In genomic region chr2:198901894-198902293, GRCh38 we compare ENCODE assay signal across 30 cellular contexts.
DNase-seq lines count a peak whose midpoint lies in the region; ATAC-seq, FAIRE-seq and TF ChIP-seq lines count a peak whose summit lies in the region.
"Had no signal": no experiment of that assay in that cellular context is flagged by ENCODE, and none has a peak within 500 bp of the region (broad histone marks: within the 10 kb centered on the region; RNA-seq: fewer than 3 reads in every experiment).

No MANE protein-coding gene starts in this region.

- H4K8ac ChIP-seq in neuronal stem cell (ENCODE audit: low read depth, low read length), result no peak overlapping the region

- BruUV-seq in MCF 10A (replicated peaks; lab: Mats Ljungman, UMichigan), result no TSS peak
- BruUV-seq in GM12878 (replicated peaks; lab: Mats Ljungman, UMichigan), result no TSS peak

- in situ Hi-C loops in GM12878 (cut with MboI), result no loop called here

- H2AFZ ChIP-seq in GM12878 (ENCODE audit: control insufficient read depth, low read depth, low read length) (no peak overlapping the region), neuronal stem cell (ENCODE audit: low read length) (peak overlapping the region; percentile 9)

- no peak overlapping the region for H3K18ac ChIP-seq in neuronal stem cell (ENCODE audit: low read length)

- H3K27me3 Mint-ChIP-seq in MCF 10A (ENCODE audit: insufficient read depth, unreplicated experiment), result peaks cover 46% of the 10 kb centered on the region
- H3K27me3 Mint-ChIP-seq: activated CD4-positive, alpha-beta T cell treated with anti-CD3 and anti-CD28 coated beads for 36 hours; activated CD8-positive, alpha-beta T cell treated with anti-CD3 and anti-CD28 coated beads for 36 hours; central memory CD8-positive, alpha-beta T cell; dendritic cell treated with granulocyte-macrophage colony-stimulating factor and Interleukin-4, amounts not matched to agents 40 ng/mL and 50 ng/mL, for 4 days had no signal

- H3K4me1 Mint-ChIP-seq in MCF 10A (ENCODE audit: insufficient read depth, unreplicated experiment), result no peaks in the 10 kb centered on the region
- H3K4me1 Mint-ChIP-seq: activated CD4-positive, alpha-beta T cell treated with anti-CD3 and anti-CD28 coated beads for 36 hours; central memory CD8-positive, alpha-beta T cell; nephron had no signal

- intact Hi-C loops in MCF 10A (cut with micrococcal nuclease) (no loop called here), breast epithelium (cut with DNase I; ENCODE audit: low total_unique reads) (no loop called here), GM12878 (cut with micrococcal nuclease; ENCODE audit: unreplicated experiment) (no loop called here)

- H3K9me3 ChIP-seq in breast epithelium (no peaks in the 10 kb centered on the region), GM12878 (replicated peaks; ENCODE audit: control insufficient read depth, insufficient read depth, low read length) (no peaks in the 10 kb centered on the region; the same call in 2 of the 3 replicates), neuronal stem cell (replicated peaks in 1 of 2; ENCODE audit: control insufficient read depth in 2 of 2, insufficient read depth in 1 of 2, low read depth in 1 of 2, low read length in 2 of 2) (peaks cover 0 to 2% of the 10 kb centered on the region in 2 donors)
- H3K9me3 ChIP-seq: esophagus muscularis mucosa, heart left ventricle, lower lobe of right lung had no signal

- FAIRE-seq in GM12878 (lab: Jason Lieb, UNC), result no peak
- no peak for FAIRE-seq in HTR-8/SVneo (lab: Jason Lieb, UNC)

- no peak for TF ChIP-seq EP300 in GM12878 (IDR thresholded peaks at IDR 0.05; ENCODE audit: borderline replicate concordance in 1 of 2, control insufficient read depth in 1 of 2, low read depth in 2 of 2, low read length in 2 of 2)

- H3K4me2 ChIP-seq in GM12878 (ENCODE audit: control insufficient read depth, insufficient read depth), result no peak overlapping the region
- no peak overlapping the region for H3K4me2 ChIP-seq in neuronal stem cell (ENCODE audit: insufficient read depth, low read length, poor library complexity, severe bottlenecking)

- H3K27me3 ChIP-seq in breast epithelium, result no peaks in the 10 kb centered on the region
- H3K27me3 ChIP-seq in GM12878 (replicated peaks in 1 of 2; ENCODE audit: control insufficient read depth in 2 of 2, insufficient read depth in 2 of 2, low read length in 1 of 2), result no peaks in the 10 kb centered on the region
- H3K27me3 ChIP-seq in neuronal stem cell (ENCODE audit: control insufficient read depth in 3 of 3, insufficient read depth in 3 of 3, low read depth in 1 of 3, low read length in 3 of 3), result no peaks in the 10 kb centered on the region
- H3K27me3 ChIP-seq: esophagus muscularis mucosa, heart left ventricle, tibial nerve had no signal

- CTCF ChIA-PET in MCF 10A (lab: Yijun Ruan, JAX) (no interaction called here), GM12878 (lab: Yijun Ruan, JAX) (interaction anchor here (1.2 kb wide), 1 partner anchor 9 kb away, joined by 3 read pairs; no protein-coding TSS in a partner anchor)

- TF ChIP-seq RAD21 in GM12878 (IDR thresholded peaks at IDR 0.05; ENCODE audit: insufficient read depth, low read depth, low read length), result no peak

- no peak overlapping the region for H3K27ac Mint-ChIP-seq in MCF 10A (ENCODE audit: low read depth, unreplicated experiment)
- H3K27ac Mint-ChIP-seq: activated CD4-positive, alpha-beta T cell treated with anti-CD3 and anti-CD28 coated beads for 36 hours; activated CD8-positive, alpha-beta T cell treated with anti-CD3 and anti-CD28 coated beads for 36 hours; activated T-helper 1 cell treated with anti-CD3 and anti-CD28 coated beads, Interleukin-12 subunit alpha, Interleukin-12 subunit beta, Interleukin-2, Interleukin-4 antibody, amounts not matched to agents 30 ng/mL and 10 ng/mL and 1 ng/mL, durations not matched to agents 14 hours and 24 hours and 36 hours; CD8-positive, alpha-beta T cell; dendritic cell treated with granulocyte-macrophage colony-stimulating factor and Interleukin-4, amounts not matched to agents 40 ng/mL and 50 ng/mL, for 4 days; nephron had no signal

- TF ChIP-seq CTCF in MCF 10A (IDR thresholded peaks at IDR 0.05; ENCODE audit: unreplicated experiment) (no peak), breast epithelium (IDR thresholded peaks at IDR 0.05) (no peak), GM12878 (IDR thresholded peaks at IDR 0.05 in 2 of 3, conservative IDR thresholded peaks at IDR 0.05 in 1 of 3; ENCODE audit: control insufficient read depth in 2 of 3, extremely low read depth in 1 of 3, insufficient read depth in 1 of 3, low read depth in 3 of 3, low read length in 3 of 3) (no peak)

- H3K79me1 ChIP-seq in neuronal stem cell (ENCODE audit: low read depth, low read length), result no peaks in the 10 kb centered on the region

- H2BK15ac ChIP-seq in neuronal stem cell (ENCODE audit: low read length), result no peak overlapping the region

- ATAC-seq in GM12878, result no peak
- ATAC-seq: activated CD4-positive, alpha-beta T cell treated with anti-CD3 and anti-CD28 coated beads for 36 hours; activated CD8-positive, alpha-beta T cell treated with anti-CD3 and anti-CD28 coated beads for 36 hours; CD8-positive, alpha-beta T cell; heart left ventricle; lower lobe of right lung had no signal

- H3K4ac ChIP-seq in neuronal stem cell (ENCODE audit: low read length), result no peak overlapping the region

- no peak overlapping the region for H3K23ac ChIP-seq in neuronal stem cell (ENCODE audit: low read depth, low read length, poor library complexity)

- H3K4me1 ChIP-seq in breast epithelium (no peaks in the 10 kb centered on the region), GM12878 (ENCODE audit: control insufficient read depth, insufficient read depth, low read length) (peaks cover 9% of the 10 kb centered on the region), neuronal stem cell (ENCODE audit: control insufficient read depth in 2 of 2, insufficient read depth in 1 of 2, low read depth in 1 of 2, low read length in 2 of 2) (no peaks in the 10 kb centered on the region)
- H3K4me1 ChIP-seq: esophagus muscularis mucosa, heart left ventricle, lower lobe of right lung, tibial nerve had no signal

- POLR2A ChIA-PET in MCF 10A (lab: Yijun Ruan, JAX), result no interaction called here
- POLR2A ChIA-PET in GM12878 (lab: Charles Lee), result no interaction called here

- H3K4me3 ChIP-seq in breast epithelium, result no peak overlapping the region
- no peak overlapping the region for H3K4me3 ChIP-seq in GM12878
- no peak overlapping the region for H3K4me3 ChIP-seq in neuronal stem cell (ENCODE audit: low read length in 2 of 2)
- H3K4me3 ChIP-seq: esophagus muscularis mucosa, heart left ventricle, lower lobe of right lung, tibial nerve had no signal

- H4K20me1 ChIP-seq in GM12878 (ENCODE audit: control insufficient read depth, insufficient read depth), result no peaks in the 10 kb centered on the region

- H3K27ac ChIP-seq in breast epithelium (no peak overlapping the region), GM12878 (ENCODE audit: control insufficient read depth, insufficient read depth) (no peak overlapping the region), neuronal stem cell (replicated peaks; ENCODE audit: low read length) (no peak overlapping the region)
- H3K27ac ChIP-seq: esophagus muscularis mucosa, heart left ventricle, lower lobe of right lung, tibial nerve had no signal

- TF ChIP-seq POLR2A in breast epithelium (IDR thresholded peaks at IDR 0.05) (no peak), GM12878 (IDR thresholded peaks at IDR 0.05; ENCODE audit: low read depth, low read length) (no peak)

- H3K79me2 ChIP-seq in GM12878 (ENCODE audit: control insufficient read depth, insufficient read depth, low read length), result no peaks in the 10 kb centered on the region

- H3K36me3 Mint-ChIP-seq in MCF 10A (ENCODE audit: insufficient read depth, unreplicated experiment), result no peaks in the 10 kb centered on the region
- H3K36me3 Mint-ChIP-seq: CD8-positive, alpha-beta T cell had no signal

- H3K9me3 Mint-ChIP-seq in MCF 10A (ENCODE audit: unreplicated experiment), result no peaks in the 10 kb centered on the region
- H3K9me3 Mint-ChIP-seq: activated T-helper 1 cell treated with anti-CD3 and anti-CD28 coated beads, Interleukin-12 subunit alpha, Interleukin-12 subunit beta, Interleukin-2, Interleukin-4 antibody, amounts not matched to agents 30 ng/mL and 10 ng/mL and 1 ng/mL, durations not matched to agents 14 hours and 24 hours and 36 hours; CD8-positive, alpha-beta T cell; dendritic cell treated with granulocyte-macrophage colony-stimulating factor and Interleukin-4, amounts not matched to agents 40 ng/mL and 50 ng/mL, for 4 days; nephron had no signal

- RAD21 ChIA-PET in GM12878 (lab: Charles Lee; ENCODE audit: unreplicated experiment), result interaction anchor here (1.6 kb wide), 1 partner anchor 203 kb away, joined by 4 read pairs; no protein-coding TSS in a partner anchor

- DNase-seq in MCF 10A (ENCODE audit: unreplicated experiment), result peak; percentile 13
- DNase-seq in breast epithelium (ENCODE audit: low spot score in 2 of 2), result no peak
- peak; percentile 33 for DNase-seq in NAMALWA (ENCODE audit: low spot score)
- DNase-seq in GM12878 (ENCODE audit: low read depth, low spot score), result no peak
- no peak for DNase-seq in neuronal stem cell (ENCODE audit: low spot score)
- DNase-seq in HTR-8/SVneo (ENCODE audit: insufficient read length, low spot score), result no peak
- DNase-seq in CD1c-positive myeloid dendritic cell (ENCODE audit: extremely low spot score), result no peak
- no peak for DNase-seq in GM19240 (ENCODE audit: insufficient read length, low spot score)
- DNase-seq: activated CD4-positive, alpha-beta T cell treated with anti-CD3 and anti-CD28 coated beads for 36 hours; activated CD8-positive, alpha-beta memory T cell treated with anti-CD3 and anti-CD28 coated beads, Interleukin-2, amount 50 U/mL, for 48 hours; activated CD8-positive, alpha-beta T cell treated with anti-CD3 and anti-CD28 coated beads for 36 hours; activated naive CD4-positive, alpha-beta T cell treated with Interleukin-2 at 50 U/mL for 16 hours; CD8-positive, alpha-beta T cell; foreskin melanocyte; heart left ventricle; kidney glomerular epithelial cell; lower lobe of right lung; NCI-H1105; NCI-H2029 treated with DMSO at 0.1 percent for 48 hours; NCI-H524; SHP77; stimulated activated CD4-positive, alpha-beta T cell treated with anti-CD3 and anti-CD28 coated beads, Interleukin-15, amount 100 ng/mL, for 24 hours; stimulated activated CD4-positive, alpha-beta T cell treated with anti-CD3 and anti-CD28 coated beads, Interleukin-4, amount 100 ng/mL, for 4 hours; SW 1271 had no signal

- no peak overlapping the region for H2AK5ac ChIP-seq in neuronal stem cell (ENCODE audit: low read depth, low read length)

- H4K91ac ChIP-seq in neuronal stem cell (ENCODE audit: low read depth, low read length, poor library complexity), result no peak overlapping the region

- H3K4me3 Mint-ChIP-seq in MCF 10A (ENCODE audit: unreplicated experiment), result no peak overlapping the region
- H3K4me3 Mint-ChIP-seq: activated CD4-positive, alpha-beta T cell treated with anti-CD3 and anti-CD28 coated beads for 36 hours; activated CD8-positive, alpha-beta T cell treated with anti-CD3 and anti-CD28 coated beads for 36 hours; activated T-helper 1 cell treated with anti-CD3 and anti-CD28 coated beads, Interleukin-12 subunit alpha, Interleukin-12 subunit beta, Interleukin-2, Interleukin-4 antibody, amounts not matched to agents 30 ng/mL and 10 ng/mL and 1 ng/mL, durations not matched to agents 14 hours and 24 hours and 36 hours; CD8-positive, alpha-beta T cell; central memory CD8-positive, alpha-beta T cell; dendritic cell treated with granulocyte-macrophage colony-stimulating factor and Interleukin-4, amounts not matched to agents 40 ng/mL and 50 ng/mL, for 4 days; nephron had no signal

- no peak overlapping the region for H2BK120ac ChIP-seq in neuronal stem cell (ENCODE audit: low read depth, low read length)

- H3K9ac ChIP-seq in GM12878 (ENCODE audit: control insufficient read depth, insufficient read depth, low read length), result no peak overlapping the region
- H3K9ac ChIP-seq in neuronal stem cell (ENCODE audit: low read depth, low read length, poor library complexity), result no peak overlapping the region

- H3K14ac ChIP-seq in neuronal stem cell (ENCODE audit: low read length), result no peak overlapping the region

- H3K36me3 ChIP-seq in breast epithelium (no peaks in the 10 kb centered on the region), GM12878 (ENCODE audit: control insufficient read depth in 2 of 2, insufficient read depth in 2 of 2, low read length in 1 of 2) (no peaks in the 10 kb centered on the region), neuronal stem cell (replicated peaks in 1 of 2; ENCODE audit: control insufficient read depth in 2 of 2, insufficient read depth in 2 of 2, low read length in 2 of 2) (no peaks in the 10 kb centered on the region)
- H3K36me3 ChIP-seq: esophagus muscularis mucosa, heart left ventricle, lower lobe of right lung, tibial nerve had no signal

- no peak overlapping the region for H2BK12ac ChIP-seq in neuronal stem cell (ENCODE audit: low read length)

- no peak overlapping the region for H2BK5ac ChIP-seq in neuronal stem cell (ENCODE audit: low read length)

- SMC1A ChIA-PET in GM12878 (lab: Charles Lee; ENCODE audit: uncharacterized antibody, unreplicated experiment), result interaction anchor here (0.5 to 8.0 kb wide), 5 partner anchors 11 to 587 kb away, joined by 3 to 69 read pairs (median 3); no protein-coding TSS in a partner anchor

Comparison
In these comparisons a context has a peak if more than half of its experiments do, and no peak if none do; other contexts are left out.
1. DNase-seq: peak in MCF 10A (single experiment) and NAMALWA (single experiment); none in breast epithelium (0 of 2), GM12878 (single experiment), neuronal stem cell (single experiment), HTR-8/SVneo (single experiment), CD1c-positive myeloid dendritic cell (single experiment) and GM19240 (single experiment).